Comparison of ENCODE assay signal across 20 cellular contexts in genomic region chr7:68279827-68280400, GRCh38.
A peak's percentile ranks its signal among the peaks of the same experiment; 100 is the strongest.
DNase-seq lines count a peak whose midpoint lies in the region; ATAC-seq and TF ChIP-seq lines count a peak whose summit lies in the region.
"Had no signal": no experiment of that assay in that cellular context is flagged by ENCODE, and none has a peak within 500 bp of the region (broad histone marks: within the 10 kb centered on the region; RNA-seq: fewer than 3 reads in every experiment).

No MANE protein-coding gene starts in this region.

- no peak overlapping the region for H3K4me3 Mint-ChIP-seq in H9
- no peak overlapping the region for H3K4me3 Mint-ChIP-seq in endodermal cell
- no peak overlapping the region for H3K4me3 Mint-ChIP-seq in activated T-helper 17 cell treated with anti-CD3 and anti-CD28 coated beads, Interleukin-2, amount 50 U/mL, for 72 hours
- H3K4me3 Mint-ChIP-seq: CD14-positive monocyte; CD4-positive, alpha-beta T cell; CD8-positive, alpha-beta memory T cell had no signal

- no peak overlapping the region for H2BK15ac ChIP-seq in H9 (ENCODE audit: low read depth, low read length)
- H2BK15ac ChIP-seq in mesendoderm (replicated peaks; ENCODE audit: low read depth), result no peak overlapping the region

- H2BK5ac ChIP-seq in H9 (ENCODE audit: insufficient read length, low read length), result no peak overlapping the region
- H2BK5ac ChIP-seq in mesendoderm (ENCODE audit: low read length), result no peak overlapping the region

- DNase-seq in ELF-1 (ENCODE audit: low read depth, low spot score) (peak; percentile 9), H9 (peak; percentile 32), endodermal cell (peak; percentile 58), mesendoderm (peak; percentile 62), esophagus squamous epithelium (lab: John Stamatoyannopoulos, UW) (no peak)
- DNase-seq: 8988T; ACHN; AML-193; BE2C; CD4-positive, alpha-beta T cell; CD8-positive, alpha-beta memory T cell; DMS53; DMS79 treated with DMSO at 0.1 percent for 48 hours; GM23248; HCEC 1CT had no signal

- H3K9ac ChIP-seq in H9 (ENCODE audit: extremely low read depth, insufficient read length, low read length) (no peak overlapping the region), endodermal cell (ENCODE audit: extremely low read depth, low read length, poor library complexity, severe bottlenecking) (no peak overlapping the region), mesendoderm (ENCODE audit: low read length) (no peak overlapping the region)
- H3K9ac ChIP-seq: BLaER1 treated with 17β-estradiol and CSF1 and Interleukin-3, amounts not matched to agents 10 nM and 100 nM; GM23248 had no signal

- H3K14ac ChIP-seq in H9 (ENCODE audit: insufficient read depth, low read length), result no peak overlapping the region

- H3K23me2 ChIP-seq in H9 (ENCODE audit: insufficient read length, low read depth, low read length, poor library complexity, severe bottlenecking), result no peaks in the 10 kb centered on the region

- H2BK120ac ChIP-seq in H9 (ENCODE audit: low read depth, low read length, poor library complexity, severe bottlenecking) (no peak overlapping the region), mesendoderm (ENCODE audit: low read depth, low read length) (no peak overlapping the region)

- H3K23ac ChIP-seq in H9 (ENCODE audit: insufficient read length, low read depth, low read length) (no peak overlapping the region), mesendoderm (ENCODE audit: low read length) (no peak overlapping the region)

- H3K56ac ChIP-seq in H9 (ENCODE audit: insufficient read length, low read depth, low read length), result no peak overlapping the region
- H3K56ac ChIP-seq in mesendoderm (ENCODE audit: low read length), result no peak overlapping the region

- H4K20me1 ChIP-seq in H9 (ENCODE audit: control insufficient read depth, insufficient read depth, insufficient read length), result no peaks in the 10 kb centered on the region
- H4K20me1 ChIP-seq: BLaER1 treated with 17β-estradiol and CSF1 and Interleukin-3, amounts not matched to agents 10 nM and 100 nM had no signal

- H3K36me3 Mint-ChIP-seq in H9 (ENCODE audit: insufficient read depth in 1 of 3, low read depth in 3 of 3), result peaks cover 0 to 2% (median 0%) of the 10 kb centered on the region in 3 experiments; a peak in 2 of 7 replicates
- H3K36me3 Mint-ChIP-seq in endodermal cell (ENCODE audit: low read depth), result no peaks in the 10 kb centered on the region
- no peaks in the 10 kb centered on the region for H3K36me3 Mint-ChIP-seq in activated T-helper 17 cell treated with anti-CD3 and anti-CD28 coated beads, Interleukin-2, amount 50 U/mL, for 72 hours (ENCODE audit: low read depth)
- H3K36me3 Mint-ChIP-seq: CD14-positive monocyte; CD8-positive, alpha-beta memory T cell had no signal

- H3K18ac ChIP-seq in H9 (ENCODE audit: insufficient read length, low read depth, low read length), result no peak overlapping the region
- H3K18ac ChIP-seq in mesendoderm (ENCODE audit: low read length), result no peak overlapping the region

- no peak for ATAC-seq in HG02938 (IDR thresholded peaks at IDR 0.05; ENCODE audit: unreplicated experiment)
- no peak for ATAC-seq in activated T-helper 17 cell treated with anti-CD3 and anti-CD28 coated beads, Interleukin-2, amount 50 U/mL, for 72 hours (replicated peaks)
- ATAC-seq: A549 had no signal

- no peak for TF ChIP-seq POLR2A in esophagus squamous epithelium (IDR thresholded peaks at IDR 0.05)

- H3K4me1 ChIP-seq in H9 (ENCODE audit: insufficient read depth, low read length) (no peaks in the 10 kb centered on the region), endodermal cell (ENCODE audit: control insufficient read depth, insufficient read depth, low read length) (no peaks in the 10 kb centered on the region), mesendoderm (ENCODE audit: control insufficient read depth, low read depth, low read length) (no peaks in the 10 kb centered on the region), esophagus squamous epithelium (no peaks in the 10 kb centered on the region)
- H3K4me1 ChIP-seq: A549; BE2C; BLaER1 treated with 17β-estradiol and CSF1 and Interleukin-3, amounts not matched to agents 10 nM and 100 nM had no signal

- peaks cover 3% of the 10 kb centered on the region; the same call in 1 of the 2 replicates for H3K27me3 Mint-ChIP-seq in H9 (ENCODE audit: low read depth)
- no peaks in the 10 kb centered on the region for H3K27me3 Mint-ChIP-seq in endodermal cell (ENCODE audit: insufficient read depth)
- no peaks in the 10 kb centered on the region for H3K27me3 Mint-ChIP-seq in activated T-helper 17 cell treated with anti-CD3 and anti-CD28 coated beads, Interleukin-2, amount 50 U/mL, for 72 hours
- H3K27me3 Mint-ChIP-seq: CD4-positive, alpha-beta T cell; CD8-positive, alpha-beta memory T cell had no signal

- no peak overlapping the region for H2AFZ ChIP-seq in H9 (ENCODE audit: low read length)
- H2AFZ ChIP-seq: GM23248 had no signal

- H3K9me3 ChIP-seq in H9 (ENCODE audit: control insufficient read depth, low read depth, low read length), result no peaks in the 10 kb centered on the region
- no peaks in the 10 kb centered on the region for H3K9me3 ChIP-seq in endodermal cell (ENCODE audit: control insufficient read depth, low read length)
- no peaks in the 10 kb centered on the region for H3K9me3 ChIP-seq in esophagus squamous epithelium
- H3K9me3 ChIP-seq: BE2C had no signal

- H3K27ac ChIP-seq in H9 (ENCODE audit: insufficient read length, low read depth, low read length), result no peak overlapping the region
- no peak overlapping the region for H3K27ac ChIP-seq in endodermal cell (ENCODE audit: low read depth, low read length)
- H3K27ac ChIP-seq in mesendoderm (ENCODE audit: low read depth, low read length), result no peak overlapping the region
- no peak overlapping the region for H3K27ac ChIP-seq in esophagus squamous epithelium
- H3K27ac ChIP-seq: A549; BLaER1 treated with 17β-estradiol and CSF1 and Interleukin-3, amounts not matched to agents 10 nM and 100 nM; GM23248 had no signal

- H4K8ac ChIP-seq in H9 (replicated peaks; ENCODE audit: insufficient read length, low read depth, low read length), result no peak overlapping the region
- H4K8ac ChIP-seq in mesendoderm (ENCODE audit: low read depth, low read length), result no peak overlapping the region

- no CpG with 5 or more reads among the region's 10 CpGs for WGBS in H9 (ENCODE audit: extremely low coverage, insufficient read length, low lambda C conversion rate)
- WGBS in endodermal cell (ENCODE audit: insufficient coverage in 1 of 2, insufficient read length in 1 of 2), 2 experiments, result 84 to 87% methylated on average over 3 to 10 of the region's 10 CpGs
- no CpG with 5 or more reads among the region's 10 CpGs for WGBS in mesendoderm (ENCODE audit: extremely low coverage, insufficient coverage, low lambda C conversion rate)
- 55 to 58% methylated on average over 5 to 7 of the region's 10 CpGs for WGBS in esophagus squamous epithelium, 2 donors

- intact Hi-C loops in esophagus squamous epithelium (cut with DNase I), result no loop called here

- H3K9me3 Mint-ChIP-seq in H9, result peaks cover 2 to 5% of the 10 kb centered on the region in 2 experiments; a peak in 2 of 5 replicates
- H3K9me3 Mint-ChIP-seq in endodermal cell, result no peaks in the 10 kb centered on the region
- peaks cover 11% of the 10 kb centered on the region for H3K9me3 Mint-ChIP-seq in activated T-helper 17 cell treated with anti-CD3 and anti-CD28 coated beads, Interleukin-2, amount 50 U/mL, for 72 hours

- H3K27me3 ChIP-seq in H9 (ENCODE audit: insufficient read depth, low read length) (no peaks in the 10 kb centered on the region), endodermal cell (ENCODE audit: control insufficient read depth, insufficient read depth, low read length, poor library complexity, severe bottlenecking) (no peaks in the 10 kb centered on the region), mesendoderm (ENCODE audit: insufficient read depth, low read length, poor library complexity) (no peaks in the 10 kb centered on the region), esophagus squamous epithelium (no peaks in the 10 kb centered on the region)
- H3K27me3 ChIP-seq: BE2C; BLaER1 treated with 17β-estradiol and CSF1 and Interleukin-3, amounts not matched to agents 10 nM and 100 nM had no signal

- H2BK20ac ChIP-seq in H9 (ENCODE audit: low read depth, low read length, poor library complexity, severe bottlenecking), result no peak overlapping the region

- H3K4ac ChIP-seq in H9 (ENCODE audit: low read depth, low read length) (no peak overlapping the region), mesendoderm (ENCODE audit: low read depth, low read length) (no peak overlapping the region)

- H4K91ac ChIP-seq in H9 (ENCODE audit: insufficient read length, low read depth, low read length), result no peak overlapping the region

- no peak overlapping the region for H3K4me2 ChIP-seq in H9 (ENCODE audit: insufficient read depth, insufficient read length, low read length)
- H3K4me2 ChIP-seq in mesendoderm (ENCODE audit: low read length), result no peak overlapping the region
- H3K4me2 ChIP-seq: A549; BLaER1 treated with 17β-estradiol and CSF1 and Interleukin-3, amounts not matched to agents 10 nM and 100 nM had no signal

- peaks cover 14 to 16% of the 10 kb centered on the region in 2 experiments for H3K4me1 Mint-ChIP-seq in H9
- peaks cover 7% of the 10 kb centered on the region for H3K4me1 Mint-ChIP-seq in endodermal cell
- H3K4me1 Mint-ChIP-seq in activated T-helper 17 cell treated with anti-CD3 and anti-CD28 coated beads, Interleukin-2, amount 50 U/mL, for 72 hours, result no peaks in the 10 kb centered on the region
- H3K4me1 Mint-ChIP-seq: CD14-positive monocyte; CD8-positive, alpha-beta memory T cell had no signal

- H3K27ac Mint-ChIP-seq in H9 (no peak overlapping the region), endodermal cell (no peak overlapping the region)
- no peak overlapping the region for H3K27ac Mint-ChIP-seq in activated T-helper 17 cell treated with anti-CD3 and anti-CD28 coated beads, Interleukin-2, amount 50 U/mL, for 72 hours
- H3K27ac Mint-ChIP-seq: CD14-positive monocyte; CD4-positive, alpha-beta T cell; CD8-positive, alpha-beta memory T cell had no signal

- H2AK5ac ChIP-seq in H9 (ENCODE audit: insufficient read length, low read length), result no peak overlapping the region
- H2AK5ac ChIP-seq in mesendoderm (ENCODE audit: low read length), result no peak overlapping the region

- H3K79me1 ChIP-seq in H9 (ENCODE audit: insufficient read depth, low read depth, low read length, poor library complexity, severe bottlenecking) (no peaks in the 10 kb centered on the region), mesendoderm (ENCODE audit: low read length) (no peaks in the 10 kb centered on the region)

- H2BK12ac ChIP-seq in H9 (ENCODE audit: insufficient read length, low read depth, low read length), result no peak overlapping the region

- H3K36me3 ChIP-seq in endodermal cell (ENCODE audit: control insufficient read depth, insufficient read depth, low read length) (no peaks in the 10 kb centered on the region), mesendoderm (ENCODE audit: control insufficient read depth, insufficient read depth, low read length) (no peaks in the 10 kb centered on the region), esophagus squamous epithelium (no peaks in the 10 kb centered on the region)
- H3K36me3 ChIP-seq: BE2C; BLaER1 treated with 17β-estradiol and CSF1 and Interleukin-3, amounts not matched to agents 10 nM and 100 nM had no signal

- H3K4me3 ChIP-seq in endodermal cell (ENCODE audit: low read length) (no peak overlapping the region), mesendoderm (ENCODE audit: low read length) (no peak overlapping the region), esophagus squamous epithelium (no peak overlapping the region)
- H3K4me3 ChIP-seq: A549; BLaER1 treated with 17β-estradiol and CSF1 and Interleukin-3, amounts not matched to agents 10 nM and 100 nM; GM23248 had no signal

- H4K5ac ChIP-seq in H9 (ENCODE audit: insufficient read length, low read depth, low read length) (no peak overlapping the region), mesendoderm (ENCODE audit: low read length) (no peak overlapping the region)

- H3K79me2 ChIP-seq in H9 (ENCODE audit: insufficient read depth, low read length) (no peaks in the 10 kb centered on the region), mesendoderm (ENCODE audit: control insufficient read depth, insufficient read depth, low read length) (no peaks in the 10 kb centered on the region)

- TF ChIP-seq CTCF in H9 (conservative IDR thresholded peaks at IDR 0.05) (no peak), endodermal cell (conservative IDR thresholded peaks at IDR 0.05) (no peak), esophagus squamous epithelium (IDR thresholded peaks at IDR 0.05) (no peak)

- no peak overlapping the region for H3T11ph ChIP-seq in H9 (ENCODE audit: low read length)
